In genomic region chr12:131895640-131896079, GRCh38 we compare ENCODE assay signal across 8 cellular contexts. TPM values are rescaled to one million over a fixed set of nuclear protein-coding genes. Genes with fewer than 3 reads are reported as not detected.
A peak's percentile ranks its signal among the peaks of the same experiment; 100 is the strongest.
DNase-seq lines count a peak whose midpoint lies in the region; ATAC-seq and TF ChIP-seq lines count a peak whose summit lies in the region.

No MANE protein-coding gene starts in this region.

- H3K27ac ChIP-seq in DOHH2 (ENCODE audit: low read depth, low read length), result no peak overlapping the region
- peak overlapping the region; percentile 66 for H3K27ac ChIP-seq in foreskin keratinocyte
- H3K27ac ChIP-seq in smooth muscle cell (ENCODE audit: low read depth), result peak overlapping the region; percentile 93

- H3K4me1 ChIP-seq in DOHH2 (ENCODE audit: control insufficient read depth, low read length), result peaks cover 12% of the 10 kb centered on the region
- no peaks in the 10 kb centered on the region for H3K4me1 ChIP-seq in foreskin keratinocyte
- peaks cover 16% of the 10 kb centered on the region for H3K4me1 ChIP-seq in smooth muscle cell (ENCODE audit: low read depth)

- ATAC-seq in HG02763 (IDR thresholded peaks at IDR 0.05; ENCODE audit: unreplicated experiment) (peak; percentile 5), foreskin keratinocyte (no peak)

- H3F3A ChIP-seq in DOHH2 (ENCODE audit: control insufficient read depth, insufficient read depth) (no peaks in the 10 kb centered on the region), smooth muscle cell (ENCODE audit: low read depth) (peaks cover 4% of the 10 kb centered on the region)

- TF ChIP-seq CTCF in DOHH2 (IDR thresholded peaks at IDR 0.05; ENCODE audit: low read depth, low read length, poor library complexity, severe bottlenecking) (no peak), foreskin keratinocyte (conservative IDR thresholded peaks at IDR 0.05) (no peak), smooth muscle cell (IDR thresholded peaks at IDR 0.05; ENCODE audit: borderline replicate concordance, insufficient read depth, poor library complexity, severe bottlenecking) (no peak)

- H4K20me1 ChIP-seq in DOHH2 (ENCODE audit: control insufficient read depth, insufficient read depth, low read depth, low read length) (peaks cover 8% of the 10 kb centered on the region; the same call in 1 of the 2 replicates), smooth muscle cell (ENCODE audit: low read depth) (peaks cover 54% of the 10 kb centered on the region)

- DNase-seq in activated CD4-positive, CD25-positive, alpha-beta regulatory T cell treated with anti-CD3 and anti-CD28 coated beads, Interleukin-2, amount 50 U/mL, for 72 hours, result peak; percentile 42
- no peak for DNase-seq in foreskin keratinocyte
- no peak for DNase-seq in smooth muscle cell (lab: John Stamatoyannopoulos, UW; ENCODE audit: unreplicated experiment)
- no peak for DNase-seq in putamen (ENCODE audit: low spot score)
- DNase-seq in NCI-H2081 treated with DMSO at 0.1 percent for 48 hours (lab: John Stamatoyannopoulos, UW), result no peak
- no peak for DNase-seq in SW480 (ENCODE audit: low spot score)

- no peaks in the 10 kb centered on the region for H3K9me2 ChIP-seq in DOHH2 (replicated peaks; ENCODE audit: control insufficient read depth, low read length)

- H3K36me3 ChIP-seq in DOHH2 (ENCODE audit: control insufficient read depth, low read length), result no peaks in the 10 kb centered on the region
- no peaks in the 10 kb centered on the region for H3K36me3 ChIP-seq in smooth muscle cell (ENCODE audit: low read depth)

- H3K79me2 ChIP-seq in DOHH2 (ENCODE audit: control insufficient read depth, low read length) (no peaks in the 10 kb centered on the region), smooth muscle cell (ENCODE audit: low read depth) (peaks cover 51% of the 10 kb centered on the region)

- H3K9me3 ChIP-seq in DOHH2 (ENCODE audit: control insufficient read depth, insufficient read depth, low read length) (no peaks in the 10 kb centered on the region), smooth muscle cell (replicated peaks; ENCODE audit: low read depth) (no peaks in the 10 kb centered on the region)

- H2AFZ ChIP-seq in smooth muscle cell (ENCODE audit: low read depth), result no peak overlapping the region

- 9% methylated on average over 10 of the region's 12 CpGs for WGBS in smooth muscle cell (ENCODE audit: low lambda C conversion rate)

- H3K4me3 ChIP-seq in DOHH2 (ENCODE audit: low read length) (peak overlapping the region; percentile 59), smooth muscle cell (peak overlapping the region; percentile 79)

- H3K27me3 ChIP-seq in DOHH2 (ENCODE audit: control insufficient read depth, low read length) (peaks cover 22% of the 10 kb centered on the region), foreskin keratinocyte (no peaks in the 10 kb centered on the region), smooth muscle cell (ENCODE audit: low read depth) (no peaks in the 10 kb centered on the region)

- peak overlapping the region; percentile 87 for H3K9ac ChIP-seq in smooth muscle cell (ENCODE audit: low read depth)

- H3K4me2 ChIP-seq in DOHH2 (ENCODE audit: low read length) (peak overlapping the region; percentile 65), smooth muscle cell (peak overlapping the region; percentile 98)

RNA-seq across cellular contexts. Expression of gene ULK1, which starts 1.2 kb away (rescaled TPM):
- 5.4 and 7.0 TPM in 2 replicates for total RNA-seq in foreskin keratinocyte
- 4.5 and 6.0 TPM in 2 replicates for polyA plus RNA-seq in foreskin keratinocyte
- total RNA-seq in smooth muscle cell, result 8.1 and 10.5 TPM in 2 replicates
- 8.5 and 19.9 TPM in 2 replicates for polyA plus RNA-seq in smooth muscle cell

RNA-seq across cellular contexts. Expression of gene PUS1, which starts 33.4 kb away (rescaled TPM):
- total RNA-seq in foreskin keratinocyte (26.4 and 31.8 TPM in 2 replicates), smooth muscle cell (2.6 and 22.2 TPM in 2 replicates)
- polyA plus RNA-seq in foreskin keratinocyte (46.8 and 47.4 TPM in 2 replicates), smooth muscle cell (6.6 and 18.5 TPM in 2 replicates)

RNA-seq across cellular contexts. Expression of gene EP400, which starts 54.1 kb away (rescaled TPM):
- total RNA-seq in foreskin keratinocyte, result 15.5 and 18.4 TPM in 2 replicates
- polyA plus RNA-seq in foreskin keratinocyte, result 9.5 and 11.7 TPM in 2 replicates
- total RNA-seq in smooth muscle cell, result 10.9 and 13.6 TPM in 2 replicates
- polyA plus RNA-seq in smooth muscle cell, result 6.6 and 9.8 TPM in 2 replicates
